ENCODE assay signal across 26 cellular contexts in genomic region chr21:16353764-16354163, GRCh38.
"Had no signal": no experiment of that assay in that cellular context is flagged by ENCODE, and none has a peak within 500 bp of the region (broad histone marks: within the 10 kb centered on the region; RNA-seq: fewer than 3 reads in every experiment).

No MANE protein-coding gene starts in this region.

- H3K4me3 ChIP-seq: esophagus squamous epithelium, heart right ventricle, left lung, lower lobe of right lung, right lobe of liver, thoracic aorta had no signal

- H3K27me3 ChIP-seq: esophagus squamous epithelium, heart right ventricle, left lung, neutrophil, right lobe of liver had no signal

- H3K27ac ChIP-seq: epithelial cell of prostate, esophagus squamous epithelium, heart right ventricle, left lung, lower lobe of right lung, neutrophil, right lobe of liver, thoracic aorta, WERI-Rb-1 had no signal

- H3K4me3 Mint-ChIP-seq: activated naive CD4-positive, alpha-beta T cell treated with anti-CD3 and anti-CD28 coated beads, Interleukin-2, amount 10 ng/mL, durations not matched to agents 7 days and 5 days; activated naive CD8-positive, alpha-beta T cell treated with anti-CD3 and anti-CD28 coated beads, Interleukin-2, amount 10 ng/mL, durations not matched to agents 7 days and 5 days; central memory CD8-positive, alpha-beta T cell; dendritic cell treated with granulocyte-macrophage colony-stimulating factor and Interleukin-4, amounts not matched to agents 40 ng/mL and 50 ng/mL, for 4 days; natural killer cell; type B pancreatic cell had no signal

- H3K27me3 Mint-ChIP-seq: activated naive CD4-positive, alpha-beta T cell treated with anti-CD3 and anti-CD28 coated beads, Interleukin-2, amount 10 ng/mL, durations not matched to agents 7 days and 5 days; activated naive CD8-positive, alpha-beta T cell treated with anti-CD3 and anti-CD28 coated beads, Interleukin-2, amount 10 ng/mL, durations not matched to agents 7 days and 5 days; central memory CD8-positive, alpha-beta T cell; dendritic cell treated with granulocyte-macrophage colony-stimulating factor and Interleukin-4, amounts not matched to agents 40 ng/mL and 50 ng/mL, for 4 days; progenitor cell of endocrine pancreas; type B pancreatic cell had no signal

- H3K36me3 Mint-ChIP-seq: activated naive CD4-positive, alpha-beta T cell treated with anti-CD3 and anti-CD28 coated beads, Interleukin-2, amount 10 ng/mL, durations not matched to agents 7 days and 5 days; activated naive CD8-positive, alpha-beta T cell treated with anti-CD3 and anti-CD28 coated beads, Interleukin-2, amount 10 ng/mL, durations not matched to agents 7 days and 5 days had no signal

- H3K9me3 ChIP-seq: esophagus squamous epithelium, lower lobe of right lung, neutrophil, right lobe of liver, thoracic aorta had no signal

- H3K36me3 ChIP-seq: esophagus squamous epithelium, heart right ventricle, left lung, lower lobe of right lung, neutrophil, right lobe of liver, thoracic aorta, WERI-Rb-1 had no signal

- H3K4me1 Mint-ChIP-seq: activated naive CD4-positive, alpha-beta T cell treated with anti-CD3 and anti-CD28 coated beads, Interleukin-2, amount 10 ng/mL, durations not matched to agents 7 days and 5 days; activated naive CD8-positive, alpha-beta T cell treated with anti-CD3 and anti-CD28 coated beads, Interleukin-2, amount 10 ng/mL, durations not matched to agents 7 days and 5 days; central memory CD8-positive, alpha-beta T cell; natural killer cell had no signal

- H3K9me3 Mint-ChIP-seq: activated naive CD4-positive, alpha-beta T cell treated with anti-CD3 and anti-CD28 coated beads, Interleukin-2, amount 10 ng/mL, durations not matched to agents 7 days and 5 days; activated naive CD8-positive, alpha-beta T cell treated with anti-CD3 and anti-CD28 coated beads, Interleukin-2, amount 10 ng/mL, durations not matched to agents 7 days and 5 days; type B pancreatic cell had no signal

- H3K27ac Mint-ChIP-seq: activated naive CD4-positive, alpha-beta T cell treated with anti-CD3 and anti-CD28 coated beads, Interleukin-2, amount 10 ng/mL, durations not matched to agents 7 days and 5 days; activated naive CD8-positive, alpha-beta T cell treated with anti-CD3 and anti-CD28 coated beads, Interleukin-2, amount 10 ng/mL, durations not matched to agents 7 days and 5 days; dendritic cell treated with granulocyte-macrophage colony-stimulating factor and Interleukin-4, amounts not matched to agents 40 ng/mL and 50 ng/mL, for 4 days; natural killer cell; progenitor cell of endocrine pancreas; type B pancreatic cell had no signal

- H3K4me1 ChIP-seq: left lung, lower lobe of right lung, right lobe of liver had no signal

- DNase-seq: activated CD4-positive, alpha-beta T cell treated with anti-CD3 and anti-CD28 coated beads for 48 hours; activated CD4-positive, alpha-beta T cell treated with anti-CD3 and anti-CD28 coated beads, Interleukin-2, amount 50 U/mL, for 48 hours; activated CD8-positive, alpha-beta memory T cell treated with anti-CD3 and anti-CD28 coated beads for 24 hours; activated effector memory CD4-positive, alpha-beta T cell treated with anti-CD3 and anti-CD28 coated beads, Interleukin-2, amount 50 U/mL, for 16 hours; activated naive CD4-positive, alpha-beta T cell treated with anti-CD3 and anti-CD28 coated beads, Interleukin-2, amount 10 ng/mL, durations not matched to agents 7 days and 5 days; activated naive CD8-positive, alpha-beta T cell treated with anti-CD3 and anti-CD28 coated beads, Interleukin-2, amount 10 ng/mL, durations not matched to agents 7 days and 5 days; amniotic stem cell; effector CD4-positive, alpha-beta T cell; esophagus squamous epithelium; foreskin melanocyte; heart right ventricle; left lung; lower lobe of right lung; mesenchymal stem cell; natural killer cell; right lobe of liver; stimulated activated CD4-positive, alpha-beta T cell treated with anti-CD3 and anti-CD28 coated beads, Interleukin-4, amount 100 ng/mL, for 1 hour; stimulated activated naive CD8-positive, alpha-beta T cell treated with anti-CD3 and anti-CD28 coated beads, Interleukin-15, Interleukin-2, amounts not matched to agents 100 U/mL and 50 U/mL, for 24 hours; WERI-Rb-1 had no signal
